Comparison of ENCODE assay signal across 9 cellular contexts in the genomic region with DNA sequence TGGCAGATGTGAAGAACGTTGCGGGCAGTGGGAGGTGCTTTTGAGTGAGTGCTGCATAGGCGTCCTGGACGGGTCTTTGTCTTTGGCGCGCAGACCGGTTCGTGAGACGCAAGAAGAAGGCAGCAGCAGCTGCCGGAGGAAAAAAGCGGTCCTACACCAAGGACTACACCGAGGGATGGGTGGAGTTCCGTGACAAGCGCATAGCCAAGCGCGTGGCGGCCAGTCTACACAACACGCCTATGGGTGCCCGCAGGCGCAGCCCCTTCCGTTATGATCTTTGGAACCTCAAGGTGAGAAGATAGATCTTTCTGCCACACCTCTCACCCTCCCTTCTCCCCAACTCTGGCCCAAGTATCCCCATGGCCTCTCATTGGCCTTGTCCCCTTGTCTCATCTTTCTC. TPM values are rescaled to one million over a fixed set of nuclear protein-coding genes. Genes with fewer than 3 reads are reported as not detected.
A peak's percentile ranks its signal among the peaks of the same experiment; 100 is the strongest.
DNase-seq lines count a peak whose midpoint lies in the region; ATAC-seq and TF ChIP-seq lines count a peak whose summit lies in the region.
"Had no signal": no experiment of that assay in that cellular context is flagged by ENCODE, and none has a peak within 500 bp of the region (broad histone marks: within the 10 kb centered on the region; RNA-seq: fewer than 3 reads in every experiment).

No MANE protein-coding gene starts in this region.

- H3K27ac ChIP-seq in right atrium auricular region (no peak overlapping the region), mesenchymal stem cell (ENCODE audit: low read length, poor library complexity, severe bottlenecking) (no peak overlapping the region)

- DNase-seq in right atrium auricular region (ENCODE audit: low spot score) (no peak), left ventricle myocardium superior (no peak), astrocyte of the cerebellum (ENCODE audit: low read depth) (no peak), mesenchymal stem cell (no peak), NCI-H69 (lab: John Stamatoyannopoulos, UW) (no peak), GM19240 (ENCODE audit: insufficient read length, low spot score) (no peak)
- DNase-seq: activated naive CD8-positive, alpha-beta T cell treated with anti-CD3 and anti-CD28 coated beads, Interleukin-2, amount 10 ng/mL, durations not matched to agents 7 days and 5 days had no signal

- H2AFZ ChIP-seq in mesenchymal stem cell (ENCODE audit: low read depth, low read length), result no peak overlapping the region

- peak overlapping the region; percentile 94 for H3K9ac ChIP-seq in mesenchymal stem cell (ENCODE audit: low read length)

- H2BK5ac ChIP-seq in mesenchymal stem cell (ENCODE audit: low read depth, low read length, poor library complexity, severe bottlenecking), result no peak overlapping the region

- peaks cover 13% of the 10 kb centered on the region for H3K36me3 ChIP-seq in right atrium auricular region
- H3K36me3 ChIP-seq in mesenchymal stem cell (ENCODE audit: control insufficient read depth in 1 of 2, insufficient read depth in 2 of 2, low read depth in 1 of 2, low read length in 2 of 2), result peaks cover 15 to 25% of the 10 kb centered on the region in 2 experiments

- peaks cover 0 to 15% of the 10 kb centered on the region in 2 donors for H3K27me3 ChIP-seq in right atrium auricular region
- no peaks in the 10 kb centered on the region for H3K27me3 ChIP-seq in mesenchymal stem cell (ENCODE audit: control insufficient read depth in 1 of 2, insufficient read depth in 1 of 2, low read length in 2 of 2)

- 93% methylated on average over 21 of the region's 21 CpGs for WGBS in mesenchymal stem cell

- H3K79me1 ChIP-seq in mesenchymal stem cell (replicated peaks; ENCODE audit: low read length, poor library complexity, severe bottlenecking), result peaks cover 12% of the 10 kb centered on the region

- H4K91ac ChIP-seq in mesenchymal stem cell (ENCODE audit: low read length), result no peak overlapping the region

- no peak overlapping the region for H3K4ac ChIP-seq in mesenchymal stem cell (ENCODE audit: low read depth in 1 of 2, low read length in 2 of 2)

- ATAC-seq in left ventricle myocardium superior (no peak), HG02938 (IDR thresholded peaks at IDR 0.05; ENCODE audit: unreplicated experiment) (no peak), HG02973 (IDR thresholded peaks at IDR 0.05; ENCODE audit: unreplicated experiment) (no peak)

- no peak for TF ChIP-seq CTCF in right atrium auricular region (IDR thresholded peaks at IDR 0.05)
- TF ChIP-seq CTCF in astrocyte of the cerebellum (IDR thresholded peaks at IDR 0.05; ENCODE audit: low read depth, low read length, missing control alignments), result no peak

- no peak overlapping the region for H3K23ac ChIP-seq in mesenchymal stem cell (ENCODE audit: low read length in 2 of 2)

- H3K18ac ChIP-seq in mesenchymal stem cell (ENCODE audit: low read depth in 1 of 2, low read length in 2 of 2), result no peak overlapping the region

- peaks cover 0 to 24% of the 10 kb centered on the region in 2 donors for H3K4me1 ChIP-seq in right atrium auricular region
- peaks cover 7% of the 10 kb centered on the region for H3K4me1 ChIP-seq in mesenchymal stem cell (ENCODE audit: control insufficient read depth, insufficient read depth, low read depth, low read length)

- peak overlapping the region; percentile 67 for H3K4me2 ChIP-seq in mesenchymal stem cell (ENCODE audit: low read length, poor library complexity, severe bottlenecking)

- H3K9me3 ChIP-seq in right atrium auricular region (no peaks in the 10 kb centered on the region), mesenchymal stem cell (ENCODE audit: control insufficient read depth, low read length) (no peaks in the 10 kb centered on the region)

- peak overlapping the region; percentile 93 for H3K4me3 ChIP-seq in right atrium auricular region
- H3K4me3 ChIP-seq in astrocyte of the cerebellum (ENCODE audit: low read depth, low read length), result peak overlapping the region; percentile 94
- H3K4me3 ChIP-seq in mesenchymal stem cell (ENCODE audit: insufficient read depth in 1 of 2, low read depth in 1 of 2, low read length in 2 of 2), result peak overlapping the region; percentile 26 to 91

- H2BK12ac ChIP-seq in mesenchymal stem cell (ENCODE audit: low read length in 2 of 2), result no peak overlapping the region

- no peak overlapping the region for H3K14ac ChIP-seq in mesenchymal stem cell (ENCODE audit: low read length in 2 of 2)

- H4K8ac ChIP-seq in mesenchymal stem cell (ENCODE audit: low read length), result peak overlapping the region; percentile 50

- no peak overlapping the region for H2BK120ac ChIP-seq in mesenchymal stem cell (ENCODE audit: low read depth, low read length)

- no peak overlapping the region for H2BK15ac ChIP-seq in mesenchymal stem cell (ENCODE audit: low read depth, poor library complexity, severe bottlenecking)

- no peak overlapping the region for H2AK5ac ChIP-seq in mesenchymal stem cell (ENCODE audit: low read length, severe bottlenecking)

- intact Hi-C loops in left ventricle myocardium superior (cut with micrococcal nuclease), result loop anchor here (10.0 kb wide), 1 partner anchor 263 kb away; no protein-coding TSS in a partner anchor

- in situ Hi-C loops in astrocyte of the cerebellum (cut with HindIII; ENCODE audit: low sequenced_read_pairs), result no loop called here

RNA-seq across cellular contexts. Expression of a gene that starts 1.1 kb away (rescaled TPM):
- total RNA-seq in right atrium auricular region (1 to 10 TPM; 7.3 to 8.8 TPM), left ventricle myocardium superior (9.0 TPM)
- 15.1 TPM for polyA plus RNA-seq in mesenchymal stem cell (2013, experiment 1 of 2)
- 15.5 TPM for polyA plus RNA-seq in mesenchymal stem cell (2013, experiment 2 of 2)

RNA-seq across cellular contexts. Expression of a gene that starts 59.7 kb away (rescaled TPM):
- total RNA-seq in right atrium auricular region (10 to 100 TPM; 36.1 to 52.5 TPM), left ventricle myocardium superior (25.3 TPM)
- polyA plus RNA-seq in mesenchymal stem cell (2013, experiment 1 of 2), result 34.2 TPM
- polyA plus RNA-seq in mesenchymal stem cell (2013, experiment 2 of 2), result 32.7 TPM
